1 cellular context compared by ENCODE assay signal in genomic region chr5:177529247-177529901, GRCh38.
TF ChIP-seq lines count a peak whose summit lies in the region.

No MANE protein-coding gene starts in this region.

TF ChIP-seq in K562, 482 proteins besides CTCF, POLR2A, EP300 and RAD21 (continued from another document and continues in another):
- TF ChIP-seq CHD7 (IDR thresholded peaks at IDR 0.05; ENCODE audit: low read depth, low read length), result no peak
- TF ChIP-seq CTBP1 (IDR thresholded peaks at IDR 0.05; ENCODE audit: borderline replicate concordance), result peak; percentile 79
- TF ChIP-seq, protein P1, sequence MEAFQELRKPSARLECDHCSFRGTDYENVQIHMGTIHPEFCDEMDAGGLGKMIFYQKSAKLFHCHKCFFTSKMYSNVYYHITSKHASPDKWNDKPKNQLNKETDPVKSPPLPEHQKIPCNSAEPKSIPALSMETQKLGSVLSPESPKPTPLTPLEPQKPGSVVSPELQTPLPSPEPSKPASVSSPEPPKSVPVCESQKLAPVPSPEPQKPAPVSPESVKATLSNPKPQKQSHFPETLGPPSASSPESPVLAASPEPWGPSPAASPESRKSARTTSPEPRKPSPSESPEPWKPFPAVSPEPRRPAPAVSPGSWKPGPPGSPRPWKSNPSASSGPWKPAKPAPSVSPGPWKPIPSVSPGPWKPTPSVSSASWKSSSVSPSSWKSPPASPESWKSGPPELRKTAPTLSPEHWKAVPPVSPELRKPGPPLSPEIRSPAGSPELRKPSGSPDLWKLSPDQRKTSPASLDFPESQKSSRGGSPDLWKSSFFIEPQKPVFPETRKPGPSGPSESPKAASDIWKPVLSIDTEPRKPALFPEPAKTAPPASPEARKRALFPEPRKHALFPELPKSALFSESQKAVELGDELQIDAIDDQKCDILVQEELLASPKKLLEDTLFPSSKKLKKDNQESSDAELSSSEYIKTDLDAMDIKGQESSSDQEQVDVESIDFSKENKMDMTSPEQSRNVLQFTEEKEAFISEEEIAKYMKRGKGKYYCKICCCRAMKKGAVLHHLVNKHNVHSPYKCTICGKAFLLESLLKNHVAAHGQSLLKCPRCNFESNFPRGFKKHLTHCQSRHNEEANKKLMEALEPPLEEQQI (IDR thresholded peaks at IDR 0.05), result no peak
- TF ChIP-seq BRCA1 (IDR thresholded peaks at IDR 0.05), result no peak
- TF ChIP-seq BRCA1 (CRISPR knock-in tag; IDR thresholded peaks at IDR 0.05), result no peak
- TF ChIP-seq, protein P2, sequence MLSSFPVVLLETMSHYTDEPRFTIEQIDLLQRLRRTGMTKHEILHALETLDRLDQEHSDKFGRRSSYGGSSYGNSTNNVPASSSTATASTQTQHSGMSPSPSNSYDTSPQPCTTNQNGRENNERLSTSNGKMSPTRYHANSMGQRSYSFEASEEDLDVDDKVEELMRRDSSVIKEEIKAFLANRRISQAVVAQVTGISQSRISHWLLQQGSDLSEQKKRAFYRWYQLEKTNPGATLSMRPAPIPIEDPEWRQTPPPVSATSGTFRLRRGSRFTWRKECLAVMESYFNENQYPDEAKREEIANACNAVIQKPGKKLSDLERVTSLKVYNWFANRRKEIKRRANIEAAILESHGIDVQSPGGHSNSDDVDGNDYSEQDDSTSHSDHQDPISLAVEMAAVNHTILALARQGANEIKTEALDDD (IDR thresholded peaks at IDR 0.05), result peak; percentile 33; the same call in 1 of the 2 replicates
- TF ChIP-seq ELF2 (CRISPR knock-in tag; IDR thresholded peaks at IDR 0.05), result no peak
- TF ChIP-seq ASH1L (IDR thresholded peaks at IDR 0.05; ENCODE audit: borderline replicate concordance, low read depth, partially characterized antibody), result no peak
- TF ChIP-seq, protein P3, sequence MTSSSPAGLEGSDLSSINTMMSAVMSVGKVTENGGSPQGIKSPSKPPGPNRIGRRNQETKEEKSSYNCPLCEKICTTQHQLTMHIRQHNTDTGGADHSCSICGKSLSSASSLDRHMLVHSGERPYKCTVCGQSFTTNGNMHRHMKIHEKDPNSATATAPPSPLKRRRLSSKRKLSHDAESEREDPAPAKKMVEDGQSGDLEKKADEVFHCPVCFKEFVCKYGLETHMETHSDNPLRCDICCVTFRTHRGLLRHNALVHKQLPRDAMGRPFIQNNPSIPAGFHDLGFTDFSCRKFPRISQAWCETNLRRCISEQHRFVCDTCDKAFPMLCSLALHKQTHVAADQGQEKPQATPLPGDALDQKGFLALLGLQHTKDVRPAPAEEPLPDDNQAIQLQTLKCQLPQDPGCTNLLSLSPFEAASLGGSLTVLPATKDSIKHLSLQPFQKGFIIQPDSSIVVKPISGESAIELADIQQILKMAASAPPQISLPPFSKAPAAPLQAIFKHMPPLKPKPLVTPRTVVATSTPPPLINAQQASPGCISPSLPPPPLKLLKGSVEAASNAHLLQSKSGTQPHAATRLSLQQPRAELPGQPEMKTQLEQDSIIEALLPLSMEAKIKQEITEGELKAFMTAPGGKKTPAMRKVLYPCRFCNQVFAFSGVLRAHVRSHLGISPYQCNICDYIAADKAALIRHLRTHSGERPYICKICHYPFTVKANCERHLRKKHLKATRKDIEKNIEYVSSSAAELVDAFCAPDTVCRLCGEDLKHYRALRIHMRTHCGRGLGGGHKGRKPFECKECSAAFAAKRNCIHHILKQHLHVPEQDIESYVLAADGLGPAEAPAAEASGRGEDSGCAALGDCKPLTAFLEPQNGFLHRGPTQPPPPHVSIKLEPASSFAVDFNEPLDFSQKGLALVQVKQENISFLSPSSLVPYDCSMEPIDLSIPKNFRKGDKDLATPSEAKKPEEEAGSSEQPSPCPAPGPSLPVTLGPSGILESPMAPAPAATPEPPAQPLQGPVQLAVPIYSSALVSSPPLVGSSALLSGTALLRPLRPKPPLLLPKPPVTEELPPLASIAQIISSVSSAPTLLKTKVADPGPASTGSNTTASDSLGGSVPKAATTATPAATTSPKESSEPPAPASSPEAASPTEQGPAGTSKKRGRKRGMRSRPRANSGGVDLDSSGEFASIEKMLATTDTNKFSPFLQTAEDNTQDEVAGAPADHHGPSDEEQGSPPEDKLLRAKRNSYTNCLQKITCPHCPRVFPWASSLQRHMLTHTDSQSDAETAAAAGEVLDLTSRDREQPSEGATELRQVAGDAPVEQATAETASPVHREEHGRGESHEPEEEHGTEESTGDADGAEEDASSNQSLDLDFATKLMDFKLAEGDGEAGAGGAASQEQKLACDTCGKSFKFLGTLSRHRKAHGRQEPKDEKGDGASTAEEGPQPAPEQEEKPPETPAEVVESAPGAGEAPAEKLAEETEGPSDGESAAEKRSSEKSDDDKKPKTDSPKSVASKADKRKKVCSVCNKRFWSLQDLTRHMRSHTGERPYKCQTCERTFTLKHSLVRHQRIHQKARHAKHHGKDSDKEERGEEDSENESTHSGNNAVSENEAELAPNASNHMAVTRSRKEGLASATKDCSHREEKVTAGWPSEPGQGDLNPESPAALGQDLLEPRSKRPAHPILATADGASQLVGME (CRISPR knock-in tag; IDR thresholded peaks at IDR 0.05), result no peak
- TF ChIP-seq HDAC3 (IDR thresholded peaks at IDR 0.05; ENCODE audit: borderline replicate concordance, partially characterized antibody), result peak; percentile 52
- TF ChIP-seq ZNF140 (CRISPR knock-in tag; IDR thresholded peaks at IDR 0.05), result no peak
- TF ChIP-seq ATF7 (IDR thresholded peaks at IDR 0.05), result 0 out of 2 replicates have a peak, but pooled peaks have one; percentile 23
- no peak for TF ChIP-seq RBBP5 (IDR thresholded peaks at IDR 0.05; ENCODE audit: borderline replicate concordance, insufficient read depth, low read length, poor library complexity, severe bottlenecking)
- no peak for TF ChIP-seq E2F4 (CRISPR knock-in tag; IDR thresholded peaks at IDR 0.05; ENCODE audit: low read depth)
- TF ChIP-seq U2AF1 (optimal IDR thresholded peaks at IDR 0.05; ENCODE audit: low read depth, low read length), result no peak
- TF ChIP-seq, protein P4, sequence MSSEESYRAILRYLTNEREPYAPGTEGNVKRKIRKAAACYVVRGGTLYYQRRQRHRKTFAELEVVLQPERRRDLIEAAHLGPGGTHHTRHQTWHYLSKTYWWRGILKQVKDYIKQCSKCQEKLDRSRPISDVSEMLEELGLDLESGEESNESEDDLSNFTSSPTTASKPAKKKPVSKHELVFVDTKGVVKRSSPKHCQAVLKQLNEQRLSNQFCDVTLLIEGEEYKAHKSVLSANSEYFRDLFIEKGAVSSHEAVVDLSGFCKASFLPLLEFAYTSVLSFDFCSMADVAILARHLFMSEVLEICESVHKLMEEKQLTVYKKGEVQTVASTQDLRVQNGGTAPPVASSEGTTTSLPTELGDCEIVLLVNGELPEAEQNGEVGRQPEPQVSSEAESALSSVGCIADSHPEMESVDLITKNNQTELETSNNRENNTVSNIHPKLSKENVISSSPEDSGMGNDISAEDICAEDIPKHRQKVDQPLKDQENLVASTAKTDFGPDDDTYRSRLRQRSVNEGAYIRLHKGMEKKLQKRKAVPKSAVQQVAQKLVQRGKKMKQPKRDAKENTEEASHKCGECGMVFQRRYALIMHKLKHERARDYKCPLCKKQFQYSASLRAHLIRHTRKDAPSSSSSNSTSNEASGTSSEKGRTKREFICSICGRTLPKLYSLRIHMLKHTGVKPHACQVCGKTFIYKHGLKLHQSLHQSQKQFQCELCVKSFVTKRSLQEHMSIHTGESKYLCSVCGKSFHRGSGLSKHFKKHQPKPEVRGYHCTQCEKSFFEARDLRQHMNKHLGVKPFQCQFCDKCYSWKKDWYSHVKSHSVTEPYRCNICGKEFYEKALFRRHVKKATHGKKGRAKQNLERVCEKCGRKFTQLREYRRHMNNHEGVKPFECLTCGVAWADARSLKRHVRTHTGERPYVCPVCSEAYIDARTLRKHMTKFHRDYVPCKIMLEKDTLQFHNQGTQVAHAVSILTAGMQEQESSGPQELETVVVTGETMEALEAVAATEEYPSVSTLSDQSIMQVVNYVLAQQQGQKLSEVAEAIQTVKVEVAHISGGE (CRISPR knock-in tag; IDR thresholded peaks at IDR 0.05), result peak in 1 of 3 experiments; percentile 70; a peak in 2 of 6 replicates
- TF ChIP-seq NR3C1 (CRISPR knock-in tag; IDR thresholded peaks at IDR 0.05), result no peak
- TF ChIP-seq, protein P5, sequence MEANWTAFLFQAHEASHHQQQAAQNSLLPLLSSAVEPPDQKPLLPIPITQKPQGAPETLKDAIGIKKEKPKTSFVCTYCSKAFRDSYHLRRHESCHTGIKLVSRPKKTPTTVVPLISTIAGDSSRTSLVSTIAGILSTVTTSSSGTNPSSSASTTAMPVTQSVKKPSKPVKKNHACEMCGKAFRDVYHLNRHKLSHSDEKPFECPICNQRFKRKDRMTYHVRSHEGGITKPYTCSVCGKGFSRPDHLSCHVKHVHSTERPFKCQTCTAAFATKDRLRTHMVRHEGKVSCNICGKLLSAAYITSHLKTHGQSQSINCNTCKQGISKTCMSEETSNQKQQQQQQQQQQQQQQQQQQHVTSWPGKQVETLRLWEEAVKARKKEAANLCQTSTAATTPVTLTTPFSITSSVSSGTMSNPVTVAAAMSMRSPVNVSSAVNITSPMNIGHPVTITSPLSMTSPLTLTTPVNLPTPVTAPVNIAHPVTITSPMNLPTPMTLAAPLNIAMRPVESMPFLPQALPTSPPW (CRISPR knock-in tag; IDR thresholded peaks at IDR 0.05), result peak; percentile 27; the same call in 1 of the 2 replicates
- peak in 1 of 2 experiments; percentile 19 for TF ChIP-seq E2F6 (IDR thresholded peaks at IDR 0.05; ENCODE audit: borderline replicate concordance in 1 of 2, extremely low read depth in 1 of 2, insufficient read depth in 1 of 2, insufficient read length in 1 of 2, low read depth in 1 of 2, low read length in 1 of 2, poor library complexity in 1 of 2, severe bottlenecking in 1 of 2)
